8 cellular contexts compared by ENCODE assay signal in genomic region chr9:35490155-35490909, GRCh38. TPM values are rescaled to one million over a fixed set of nuclear protein-coding genes. Genes with fewer than 3 reads are reported as not detected.
A peak's percentile ranks its signal among the peaks of the same experiment; 100 is the strongest.
DNase-seq lines count a peak whose midpoint lies in the region; ATAC-seq, FAIRE-seq and TF ChIP-seq lines count a peak whose summit lies in the region.

No MANE protein-coding gene starts in this region.

- peak overlapping the region; percentile 74 to 93 for H3K4me3 Mint-ChIP-seq in activated T-cell treated with anti-CD3 and anti-CD28 coated beads, Interleukin-2, amount 50 U/mL, for 72 hours

- no peaks in the 10 kb centered on the region for H3K9me3 ChIP-seq in A673 (ENCODE audit: low read depth, low read length, poor library complexity, severe bottlenecking)
- no peaks in the 10 kb centered on the region for H3K9me3 ChIP-seq in GM23248 (ENCODE audit: low read depth)
- H3K9me3 ChIP-seq in pancreas, result no peaks in the 10 kb centered on the region

- no peak for ATAC-seq in activated T-cell treated with anti-CD3 and anti-CD28 coated beads, Interleukin-2, amount 50 U/mL, for 72 hours (replicated peaks in 1 of 2)
- ATAC-seq in pancreas (peak; percentile 10 to 58 (median 38)), GM18858 (IDR thresholded peaks at IDR 0.05; ENCODE audit: unreplicated experiment) (no peak), GM19452 (IDR thresholded peaks at IDR 0.05; ENCODE audit: unreplicated experiment) (no peak)

- H3K9me3 Mint-ChIP-seq in activated T-cell treated with anti-CD3 and anti-CD28 coated beads, Interleukin-2, amount 50 U/mL, for 72 hours, result peaks cover 0 to 1% of the 10 kb centered on the region in 2 donors

- WGBS in GM23248 (ENCODE audit: low coverage in 1 of 2, low lambda C conversion rate in 2 of 2, missing lambda C conversion rate in 2 of 2), 2 experiments, result 2% methylated on average over 38 to 41 of the region's 44 CpGs
- 1% methylated on average over 30 to 44 of the region's 44 CpGs for WGBS in pancreas, 2 donors

- DNase-seq in A673 (ENCODE audit: low spot score), result peak; percentile 14
- peak; percentile 30 for DNase-seq in GM23248
- peak in 1 of 2 donors; percentile 8 for DNase-seq in activated T-cell treated with anti-CD3 and anti-CD28 coated beads, Interleukin-2, amount 50 U/mL, for 72 hours
- DNase-seq in head of caudate nucleus, result peak in 39 of 42 donors; percentile 10 to 67 (median 33)
- peak in 5 of 6 donors; percentile 21 to 76 (median 55) for DNase-seq in pancreas
- DNase-seq in MV-4-11 (lab: John Stamatoyannopoulos, UW), result no peak

- H3K9ac ChIP-seq in GM23248, result peak overlapping the region; percentile 95

- TF ChIP-seq CTCF in A673 (conservative IDR thresholded peaks at IDR 0.05; ENCODE audit: low read depth, low read length), result no peak
- no peak for TF ChIP-seq CTCF in pancreas (IDR thresholded peaks at IDR 0.05)

- H3K36me3 Mint-ChIP-seq in activated T-cell treated with anti-CD3 and anti-CD28 coated beads, Interleukin-2, amount 50 U/mL, for 72 hours (ENCODE audit: insufficient read depth in 2 of 2), result peaks cover 0 to 1% of the 10 kb centered on the region in 2 donors

- CTCF ChIA-PET in A673 (lab: Charles Lee), result interaction anchor here (0.6 to 1.6 kb wide), 4 partner anchors 9 to 63 kb away, joined by 3 to 17 read pairs (median 4); no protein-coding TSS in a partner anchor

- no peaks in the 10 kb centered on the region for H4K20me1 ChIP-seq in GM23248 (ENCODE audit: insufficient read depth)

- H3K4me1 Mint-ChIP-seq in activated T-cell treated with anti-CD3 and anti-CD28 coated beads, Interleukin-2, amount 50 U/mL, for 72 hours (ENCODE audit: low read depth), result peaks cover 34% of the 10 kb centered on the region

- BruUV-seq in A673 (replicated peaks; lab: Mats Ljungman, UMichigan), result no TSS peak

- FAIRE-seq in pancreas (lab: Jason Lieb, UNC), result no peak

- peaks cover 21% of the 10 kb centered on the region for H3K27me3 Mint-ChIP-seq in activated T-cell treated with anti-CD3 and anti-CD28 coated beads, Interleukin-2, amount 50 U/mL, for 72 hours (ENCODE audit: low read depth)

- H3K36me3 ChIP-seq in A673 (ENCODE audit: insufficient read depth, low read length, poor library complexity, severe bottlenecking) (no peaks in the 10 kb centered on the region), GM23248 (ENCODE audit: low read depth) (peaks cover 8% of the 10 kb centered on the region; the same call in 1 of the 2 replicates), pancreas (no peaks in the 10 kb centered on the region)

- intact Hi-C loops in A673 (cut with micrococcal nuclease; ENCODE audit: unreplicated experiment), result no loop called here
- intact Hi-C loops in head of caudate nucleus (cut with DNase I), result loop anchor here (2.0 to 5.0 kb wide), 2 partner anchors 47 to 64 kb away; no protein-coding TSS in a partner anchor
- intact Hi-C loops in pancreas (cut with DNase I), result no loop called here

- H2AFZ ChIP-seq in GM23248, result peak overlapping the region; percentile 74

- H3K27ac ChIP-seq in A673 (ENCODE audit: low read depth, low read length, poor library complexity, severe bottlenecking) (peak overlapping the region; percentile 87), GM23248 (peak overlapping the region; percentile 98), pancreas (peak overlapping the region; percentile 76 to 94 (median 88))

- no peak overlapping the region for H3K27ac Mint-ChIP-seq in activated T-cell treated with anti-CD3 and anti-CD28 coated beads, Interleukin-2, amount 50 U/mL, for 72 hours

- in situ Hi-C loops in GM23248 (cut with MboI), result no loop called here

- POLR2A ChIA-PET in A673 (lab: Charles Lee; ENCODE audit: low non-redundant PET), result interaction anchor here (0.5 kb wide), 1 partner anchor 651 kb away, joined by 3 read pairs; no protein-coding TSS in a partner anchor

- H3K27me3 ChIP-seq in A673 (replicated peaks; ENCODE audit: insufficient read depth, low read depth, low read length, poor library complexity) (no peaks in the 10 kb centered on the region), GM23248 (replicated peaks; ENCODE audit: insufficient read depth) (no peaks in the 10 kb centered on the region), pancreas (no peaks in the 10 kb centered on the region)

- H3K4me2 ChIP-seq in GM23248 (ENCODE audit: unreplicated experiment), result peak overlapping the region; percentile 98

- H3K4me1 ChIP-seq in A673 (ENCODE audit: insufficient read depth, low read length, poor library complexity, severe bottlenecking), result peaks cover 27% of the 10 kb centered on the region
- peaks cover 35% of the 10 kb centered on the region for H3K4me1 ChIP-seq in GM23248 (ENCODE audit: insufficient read depth)
- H3K4me1 ChIP-seq in pancreas, result peaks cover 0 to 6% (median 0%) of the 10 kb centered on the region in 3 donors

- H3F3A ChIP-seq in GM23248 (ENCODE audit: insufficient read depth), result peaks cover 62% of the 10 kb centered on the region

- H3K79me2 ChIP-seq in GM23248 (ENCODE audit: insufficient read depth), result peaks cover 68% of the 10 kb centered on the region

- H3K4me3 ChIP-seq in A673 (ENCODE audit: low read depth, low read length, poor library complexity, severe bottlenecking), result peak overlapping the region; percentile 80
- H3K4me3 ChIP-seq in GM23248, result peak overlapping the region; percentile 98
- peak overlapping the region; percentile 62 to 80 (median 77) for H3K4me3 ChIP-seq in pancreas

- no peaks in the 10 kb centered on the region for H3K9me2 ChIP-seq in GM23248 (ENCODE audit: insufficient read depth)

RNA-seq across cellular contexts. Expression of gene RUSC2, which starts 0.4 kb away (rescaled TPM):
- 19.4 and 22.2 TPM in 2 replicates for total RNA-seq in A673 (2021)
- total RNA-seq in GM23248 (2014; rRNA removed; shearing (Covaris generic)), result 74.0 and 78.4 TPM in 2 replicates
- 31.7 and 34.0 TPM in 2 replicates for polyA plus RNA-seq in GM23248 (2016; fragmentation: Nextera tagmentation; extraction: Ambion mirVana)
- 1 to 10 TPM; 3.8 to 5.3 TPM for total RNA-seq in activated T-cell treated with anti-CD3 and anti-CD28 coated beads, Interleukin-2, amount 50 U/mL, for 72 hours
- 10 to 100 TPM in 4 of 6 donors, 1 to 10 TPM in 2; 9.0 to 22.1 (median 12.6) TPM for total RNA-seq in pancreas
- 10 to 100 TPM; 24.0 to 27.1 TPM for polyA plus RNA-seq in pancreas

Comparison
In these comparisons a context has a peak if more than half of its experiments do, and no peak if none do; other contexts are left out.
1. ATAC-seq: peak in pancreas (4 of 4); none in activated T-cell treated with anti-CD3 and anti-CD28 coated beads, Interleukin-2, amount 50 U/mL, for 72 hours (0 of 2), GM18858 (single experiment) and GM19452 (single experiment).
2. Peak in every context shown above with its lines, with median percentiles within 50 percentile points of each other: H3K27ac ChIP-seq and H3K4me3 ChIP-seq.